ENCODE assay signal across 1 cellular context in the genomic region with DNA sequence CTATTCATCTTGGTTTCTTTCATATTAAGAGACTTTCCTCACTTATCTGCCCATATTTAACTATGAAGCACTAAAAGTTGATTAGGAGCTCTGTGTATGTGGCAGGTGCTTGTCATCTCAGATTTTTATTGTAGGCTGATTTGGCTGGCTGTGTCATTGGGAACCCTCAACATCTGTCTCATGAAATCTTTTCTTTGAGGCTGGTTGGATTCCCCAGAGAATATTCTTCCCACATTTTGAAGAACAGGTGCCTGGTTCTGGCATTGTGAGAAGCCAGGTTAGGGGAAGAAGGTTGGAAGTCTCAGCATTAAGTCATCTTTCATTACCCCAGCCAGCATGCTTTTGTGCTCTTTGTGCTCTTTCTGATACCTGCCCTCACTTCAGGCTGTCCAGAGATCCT.
TF ChIP-seq lines count a peak whose summit lies in the region.

No MANE protein-coding gene starts in this region.

TF ChIP-seq in SK-N-SH treated with all-trans-retinoic acid at 6 μM for 48 hours, 23 proteins besides CTCF, POLR2A, EP300 and RAD21 (continued from another document):
- TF ChIP-seq TSHZ2 (CRISPR knock-in tag; IDR thresholded peaks at IDR 0.05) (no peak), BACH2 (CRISPR knock-in tag; IDR thresholded peaks at IDR 0.05; ENCODE audit: borderline replicate concordance) (no peak), ZC3H10 (CRISPR knock-in tag; IDR thresholded peaks at IDR 0.05) (no peak)
